In genomic region chr12:4134833-4135597, GRCh38 we compare ENCODE assay signal across 12 cellular contexts.
DNase-seq lines count a peak whose midpoint lies in the region; ATAC-seq, FAIRE-seq and TF ChIP-seq lines count a peak whose summit lies in the region.
"Had no signal": no experiment of that assay in that cellular context is flagged by ENCODE, and none has a peak within 500 bp of the region (broad histone marks: within the 10 kb centered on the region; RNA-seq: fewer than 3 reads in every experiment).

No MANE protein-coding gene starts in this region.

- H3K79me2 ChIP-seq in mesendoderm (ENCODE audit: control insufficient read depth, insufficient read depth, low read length), result no peaks in the 10 kb centered on the region

- no peaks in the 10 kb centered on the region for H3K79me1 ChIP-seq in mesendoderm (ENCODE audit: low read length)

- H3K9ac ChIP-seq in BLaER1 treated with 17β-estradiol and CSF1 and Interleukin-3, amounts not matched to agents 10 nM and 100 nM, result peak overlapping the region in 4 of 11 experiments; percentile 2 to 68 (median 54); a peak in 3 of 22 replicates
- H3K9ac ChIP-seq in HUES64 (ENCODE audit: low read depth, low read length) (peak overlapping the region; percentile 38), mesendoderm (ENCODE audit: low read length) (peak overlapping the region; percentile 12)

- peaks cover 44% of the 10 kb centered on the region for H3K4me1 Mint-ChIP-seq in brain

- peak overlapping the region; percentile 45 for H2BK15ac ChIP-seq in mesendoderm (replicated peaks; ENCODE audit: low read depth)

- peak overlapping the region in 3 of 5 experiments; percentile 19 to 50 (median 49) for H3K4me3 Mint-ChIP-seq in brain

- peaks cover 3 to 11% (median 6%) of the 10 kb centered on the region in 11 experiments; a peak in 14 of 22 replicates for H3K9me3 ChIP-seq in BLaER1 treated with 17β-estradiol and CSF1 and Interleukin-3, amounts not matched to agents 10 nM and 100 nM (replicated peaks in 1 of 11)
- no peaks in the 10 kb centered on the region for H3K9me3 ChIP-seq in HUES64 (ENCODE audit: insufficient read depth, low read depth, low read length)
- H3K9me3 ChIP-seq: prostate gland had no signal

- peaks cover 4 to 22% (median 13%) of the 10 kb centered on the region in 5 experiments for H3K9me3 Mint-ChIP-seq in brain

- peaks cover 22% of the 10 kb centered on the region for H3K27me3 Mint-ChIP-seq in brain

- DNase-seq in mesendoderm (peak; percentile 96), RWPE1 (ENCODE audit: low spot score) (no peak), OCI-M1 (lab: John Stamatoyannopoulos, UW) (no peak), RCC 7860 (ENCODE audit: low spot score) (no peak)
- DNase-seq: NCI-H510A treated with DMSO at 0.1 percent for 48 hours, Right ventricle myocardium superior had no signal

- 38% methylated on average over 9 of the region's 12 CpGs for WGBS in HUES64
- no CpG with 5 or more reads among the region's 12 CpGs for WGBS in mesendoderm (ENCODE audit: extremely low coverage, insufficient coverage, low lambda C conversion rate)

- no peak overlapping the region for H3K23ac ChIP-seq in mesendoderm (ENCODE audit: low read length)

- no peaks in the 10 kb centered on the region for H3K36me3 ChIP-seq in BLaER1 treated with 17β-estradiol and CSF1 and Interleukin-3, amounts not matched to agents 10 nM and 100 nM
- H3K36me3 ChIP-seq in HUES64 (ENCODE audit: insufficient read depth, low read length), result no peaks in the 10 kb centered on the region
- no peaks in the 10 kb centered on the region for H3K36me3 ChIP-seq in mesendoderm (ENCODE audit: control insufficient read depth, insufficient read depth, low read length)
- H3K36me3 ChIP-seq: prostate gland had no signal

- no peaks in the 10 kb centered on the region for H3K36me3 Mint-ChIP-seq in brain

- peak overlapping the region; percentile 80 for H3K56ac ChIP-seq in mesendoderm (ENCODE audit: low read length)

- CTCF ChIA-PET in RWPE1 (lab: Yijun Ruan, JAX), result interaction anchor here (0.6 kb wide), 1 partner anchor 19 kb away, joined by 3 read pairs; no protein-coding TSS in a partner anchor

- H3K4me2 ChIP-seq in BLaER1 treated with 17β-estradiol and CSF1 and Interleukin-3, amounts not matched to agents 10 nM and 100 nM, result peak overlapping the region; percentile 68 to 93 (median 85)
- peak overlapping the region; percentile 5 for H3K4me2 ChIP-seq in mesendoderm (ENCODE audit: low read length)

- peak overlapping the region; percentile 83 for H2BK5ac ChIP-seq in mesendoderm (ENCODE audit: low read length)

- H3K27ac ChIP-seq in BLaER1 treated with 17β-estradiol and CSF1 and Interleukin-3, amounts not matched to agents 10 nM and 100 nM, result peak overlapping the region in 10 of 11 experiments; percentile 72 to 88 (median 83); a peak in 21 of 22 replicates
- H3K27ac ChIP-seq in HUES64 (ENCODE audit: low read depth, low read length) (peak overlapping the region; percentile 92), mesendoderm (ENCODE audit: low read depth, low read length) (peak overlapping the region; percentile 77), RWPE1 (no peak overlapping the region)
- H3K27ac ChIP-seq: prostate gland had no signal

- no peak for FAIRE-seq in RCC 7860 (lab: Jason Lieb, UNC)
- FAIRE-seq: H54 had no signal

- peak overlapping the region; percentile 84 for H3K4ac ChIP-seq in mesendoderm (ENCODE audit: low read depth, low read length)

- ATAC-seq in HG02759 (IDR thresholded peaks at IDR 0.05; ENCODE audit: unreplicated experiment), result no peak

- POLR2A ChIA-PET in RWPE1 (lab: Yijun Ruan, JAX; ENCODE audit: low non-redundant PET), result no interaction called here

- H4K20me1 ChIP-seq in BLaER1 treated with 17β-estradiol and CSF1 and Interleukin-3, amounts not matched to agents 10 nM and 100 nM, result no peaks in the 10 kb centered on the region

- H2AK5ac ChIP-seq in mesendoderm (ENCODE audit: low read length), result no peak overlapping the region

- H3K4me1 ChIP-seq in BLaER1 treated with 17β-estradiol and CSF1 and Interleukin-3, amounts not matched to agents 10 nM and 100 nM, result peaks cover 56 to 64% (median 58%) of the 10 kb centered on the region in 10 experiments
- H3K4me1 ChIP-seq in HUES64 (ENCODE audit: insufficient read depth, low read length), result peaks cover 38% of the 10 kb centered on the region
- H3K4me1 ChIP-seq in mesendoderm (ENCODE audit: control insufficient read depth, low read depth, low read length), result peaks cover 11% of the 10 kb centered on the region
- H3K4me1 ChIP-seq: prostate gland had no signal

- H4K5ac ChIP-seq in mesendoderm (ENCODE audit: low read length), result no peak overlapping the region

- H2BK120ac ChIP-seq in mesendoderm (ENCODE audit: low read depth, low read length), result peak overlapping the region; percentile 82

- peak overlapping the region in 3 of 5 experiments; percentile 47 to 71 (median 69) for H3K27ac Mint-ChIP-seq in brain

- peak overlapping the region; percentile 98 for H3K18ac ChIP-seq in mesendoderm (ENCODE audit: low read length)

- H4K8ac ChIP-seq in mesendoderm (ENCODE audit: low read depth, low read length), result peak overlapping the region; percentile 77

- no peak overlapping the region for H3K4me3 ChIP-seq in BLaER1 treated with 17β-estradiol and CSF1 and Interleukin-3, amounts not matched to agents 10 nM and 100 nM
- H3K4me3 ChIP-seq in HUES64 (ENCODE audit: low read length) (peak overlapping the region; percentile 42), mesendoderm (ENCODE audit: low read length) (no peak overlapping the region)
- H3K4me3 ChIP-seq: prostate gland had no signal

- no peaks in the 10 kb centered on the region for H3K27me3 ChIP-seq in BLaER1 treated with 17β-estradiol and CSF1 and Interleukin-3, amounts not matched to agents 10 nM and 100 nM
- H3K27me3 ChIP-seq in HUES64 (ENCODE audit: insufficient read depth, low read length) (no peaks in the 10 kb centered on the region), mesendoderm (ENCODE audit: insufficient read depth, low read length, poor library complexity) (no peaks in the 10 kb centered on the region)

- no peak for TF ChIP-seq CTCF in brain (conservative IDR thresholded peaks at IDR 0.05)
- TF ChIP-seq CTCF in RWPE1 (conservative IDR thresholded peaks at IDR 0.05; ENCODE audit: low read depth), result no peak
